Comparison of ENCODE assay signal across 14 cellular contexts in the genomic region with DNA sequence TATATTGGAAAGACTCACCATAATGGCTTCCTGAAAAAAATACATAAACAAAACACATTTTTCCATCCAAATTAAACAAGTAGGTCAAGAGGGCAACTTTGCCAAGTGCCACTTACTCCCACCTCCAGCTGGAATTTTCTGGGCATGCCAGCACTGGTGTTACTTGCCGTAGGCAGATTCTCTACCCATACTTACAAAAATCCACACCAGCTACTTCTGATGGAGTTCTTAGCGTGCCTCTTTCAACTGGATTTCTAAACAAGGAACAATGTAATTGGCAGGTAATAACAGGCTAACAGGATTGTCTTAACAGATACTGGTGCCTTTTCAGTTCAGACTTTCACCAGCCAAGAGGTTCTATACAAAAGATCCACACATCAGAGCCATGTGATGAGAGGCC.
A peak's percentile ranks its signal among the peaks of the same experiment; 100 is the strongest.
DNase-seq lines count a peak whose midpoint lies in the region; ATAC-seq and TF ChIP-seq lines count a peak whose summit lies in the region.
"Had no signal": no experiment of that assay in that cellular context is flagged by ENCODE, and none has a peak within 500 bp of the region (broad histone marks: within the 10 kb centered on the region; RNA-seq: fewer than 3 reads in every experiment).

No MANE protein-coding gene starts in this region.

- H3K27me3 Mint-ChIP-seq in CD8-positive, alpha-beta T cell (ENCODE audit: low read depth) = no peaks in the 10 kb centered on the region
- no peaks in the 10 kb centered on the region for H3K27me3 Mint-ChIP-seq in brain
- H3K27me3 Mint-ChIP-seq in naive thymus-derived CD8-positive, alpha-beta T cell = no peaks in the 10 kb centered on the region

- no peaks in the 10 kb centered on the region for H3K36me3 ChIP-seq in CD8-positive, alpha-beta T cell (ENCODE audit: insufficient read depth, low read length)
- H3K36me3 ChIP-seq: pancreas, spleen had no signal

- no peak for DNase-seq in CD8-positive, alpha-beta T cell
- DNase-seq in NCI-H2227 treated with DMSO at 0.1 percent for 48 hours (lab: John Stamatoyannopoulos, UW) = peak; percentile 92
- no peak for DNase-seq in naive thymus-derived CD8-positive, alpha-beta T cell
- DNase-seq in SIG-M5 treated with dmso at 0.1 percent for 504 hours (lab: John Stamatoyannopoulos, UW; ENCODE audit: unreplicated experiment) = no peak
- no peak for DNase-seq in ecto neural progenitor cell (ENCODE audit: low spot score)
- no peak for DNase-seq in stimulated activated CD4-positive, alpha-beta T cell treated with anti-CD3 and anti-CD28 coated beads, Interleukin-2, amount 100 ng/mL, for 24 hours
- no peak for DNase-seq in central memory CD4-positive, alpha-beta T cell
- DNase-seq: AML-193, NCI-H1092, NCI-H446, pancreas, spleen had no signal

- POLR2A ChIA-PET in CD8-positive, alpha-beta T cell (lab: Charles Lee) = interaction anchor here (0.6 to 3.2 kb wide), 5 partner anchors 12 to 301 kb away, joined by 3 to 12 read pairs (median 8); a partner anchor contains a TSS
- POLR2A ChIA-PET in naive thymus-derived CD8-positive, alpha-beta T cell (lab: Charles Lee) = interaction anchor here (1.1 to 2.6 kb wide), 5 partner anchors 14 to 301 kb away, joined by 4 to 10 read pairs (median 6); a partner anchor contains a TSS

- peaks cover 80% of the 10 kb centered on the region for H3K4me1 Mint-ChIP-seq in CD8-positive, alpha-beta T cell (ENCODE audit: low read depth)
- H3K4me1 Mint-ChIP-seq in brain = peaks cover 48% of the 10 kb centered on the region
- H3K4me1 Mint-ChIP-seq in naive thymus-derived CD8-positive, alpha-beta T cell = peaks cover 42 to 92% (median 67%) of the 10 kb centered on the region in 4 donors

- peaks cover 49% of the 10 kb centered on the region for H3K4me1 ChIP-seq in CD8-positive, alpha-beta T cell (ENCODE audit: insufficient read depth, low read length)
- H3K4me1 ChIP-seq: spleen had no signal

- no peaks in the 10 kb centered on the region for H3K36me3 Mint-ChIP-seq in CD8-positive, alpha-beta T cell
- H3K36me3 Mint-ChIP-seq in brain = no peaks in the 10 kb centered on the region
- peaks cover 0 to 4% (median 4%) of the 10 kb centered on the region in 3 donors for H3K36me3 Mint-ChIP-seq in naive thymus-derived CD8-positive, alpha-beta T cell
- H3K36me3 Mint-ChIP-seq: mesothelial cell of epicardium had no signal

- H3K27ac ChIP-seq in CD8-positive, alpha-beta T cell (ENCODE audit: low read depth, low read length) = no peak overlapping the region

- peak overlapping the region; percentile 87 for H3K27ac Mint-ChIP-seq in CD8-positive, alpha-beta T cell
- peak overlapping the region in 3 of 5 experiments; percentile 2 to 80 (median 77) for H3K27ac Mint-ChIP-seq in brain
- peak overlapping the region; percentile 67 to 97 (median 88) for H3K27ac Mint-ChIP-seq in naive thymus-derived CD8-positive, alpha-beta T cell

- H3K27me3 ChIP-seq in CD8-positive, alpha-beta T cell (ENCODE audit: insufficient read depth, low read length) = no peaks in the 10 kb centered on the region
- H3K27me3 ChIP-seq: pancreas, spleen had no signal

- H3K9me3 ChIP-seq in CD8-positive, alpha-beta T cell (ENCODE audit: low read length) = no peaks in the 10 kb centered on the region
- H3K9me3 ChIP-seq: pancreas, spleen had no signal

- no peak for ATAC-seq in CD8-positive, alpha-beta T cell
- no peak for ATAC-seq in naive thymus-derived CD8-positive, alpha-beta T cell

- H3K9me3 Mint-ChIP-seq in CD8-positive, alpha-beta T cell = no peaks in the 10 kb centered on the region
- H3K9me3 Mint-ChIP-seq in brain = peaks cover 0 to 3% (median 0%) of the 10 kb centered on the region in 5 experiments
- H3K9me3 Mint-ChIP-seq in naive thymus-derived CD8-positive, alpha-beta T cell = no peaks in the 10 kb centered on the region
- H3K9me3 Mint-ChIP-seq: mesothelial cell of epicardium had no signal

- no peak overlapping the region for H3K4me3 ChIP-seq in CD8-positive, alpha-beta T cell (ENCODE audit: low read depth, low read length)
- H3K4me3 ChIP-seq: pancreas, spleen had no signal

- H3K4me3 Mint-ChIP-seq in CD8-positive, alpha-beta T cell = no peak overlapping the region
- no peak overlapping the region for H3K4me3 Mint-ChIP-seq in brain
- H3K4me3 Mint-ChIP-seq in naive thymus-derived CD8-positive, alpha-beta T cell = peak overlapping the region in 8 of 10 donors; percentile 46 to 86 (median 65)
- H3K4me3 Mint-ChIP-seq: mesothelial cell of epicardium had no signal

- CTCF ChIA-PET in CD8-positive, alpha-beta T cell (lab: Charles Lee) = interaction anchor here (0.7 to 2.1 kb wide), 6 partner anchors 10 to 36 kb away, joined by 3 to 7 read pairs (median 4); no protein-coding TSS in a partner anchor

- intact Hi-C loops in CD8-positive, alpha-beta T cell (cut with DNase I, micrococcal nuclease) = loop anchor here (1.0 to 5.0 kb wide), 2 partner anchors 12 to 279 kb away; no protein-coding TSS in a partner anchor

- no peak for TF ChIP-seq CTCF in CD8-positive, alpha-beta T cell (IDR thresholded peaks at IDR 0.05)
- TF ChIP-seq CTCF in brain (conservative IDR thresholded peaks at IDR 0.05) = no peak

Comparison
In these comparisons a context has a peak if more than half of its experiments do, and no peak if none do; other contexts are left out.
1. H3K4me3 Mint-ChIP-seq: peak in naive thymus-derived CD8-positive, alpha-beta T cell (8 of 10); none in CD8-positive, alpha-beta T cell (single experiment) and brain (0 of 5).
2. Peak in every context shown above with its lines, with median percentiles within 50 percentile points of each other: H3K27ac Mint-ChIP-seq.